In the genomic region with DNA sequence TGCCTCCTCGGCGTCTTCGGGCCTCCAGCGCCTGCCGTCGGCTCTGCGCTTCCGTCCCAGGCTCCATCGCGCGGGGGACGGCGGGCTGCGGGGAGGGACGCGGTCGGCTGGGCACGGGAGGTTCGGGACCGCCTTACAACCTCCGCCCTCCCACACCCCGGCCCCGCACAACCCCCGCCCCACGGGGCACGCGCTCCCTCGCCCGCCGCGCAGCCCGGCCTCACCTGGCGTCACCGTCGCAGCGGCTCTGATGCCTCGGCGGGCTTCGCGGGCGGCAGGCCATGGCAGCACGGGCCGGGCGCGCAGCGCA, we compare ENCODE assay signal across 8 cellular contexts. TPM values are rescaled to one million over a fixed set of nuclear protein-coding genes. Genes with fewer than 3 reads are reported as not detected.
A peak's percentile ranks its signal among the peaks of the same experiment; 100 is the strongest.
DNase-seq lines count a peak whose midpoint lies in the region; ATAC-seq and TF ChIP-seq lines count a peak whose summit lies in the region.

No MANE protein-coding gene starts in this region.

- peak; percentile 30 to 34 for ATAC-seq in right cardiac atrium
- no peak for ATAC-seq in stimulated activated effector memory CD8-positive, alpha-beta T cell treated with anti-CD3 and anti-CD28 coated beads, Interleukin-12 subunit alpha, Interleukin-12 subunit beta, amount 100 ng/mL, for 72 hours

- no peak for TF ChIP-seq CTCF in HEK293 (tag by site-specific recombination; IDR thresholded peaks at IDR 0.05)

- no peaks in the 10 kb centered on the region for H3K9me3 Mint-ChIP-seq in activated CD4-positive, alpha-beta memory T cell treated with anti-CD3 and anti-CD28 coated beads for 36 hours
- H3K9me3 Mint-ChIP-seq in stimulated activated effector memory CD8-positive, alpha-beta T cell treated with anti-CD3 and anti-CD28 coated beads, Interleukin-12 subunit alpha, Interleukin-12 subunit beta, amount 100 ng/mL, for 72 hours: no peaks in the 10 kb centered on the region
- no peaks in the 10 kb centered on the region for H3K9me3 Mint-ChIP-seq in immature natural killer cell

- no peak overlapping the region for H3K27ac Mint-ChIP-seq in activated CD4-positive, alpha-beta memory T cell treated with anti-CD3 and anti-CD28 coated beads for 36 hours
- H3K27ac Mint-ChIP-seq in stimulated activated effector memory CD8-positive, alpha-beta T cell treated with anti-CD3 and anti-CD28 coated beads, Interleukin-12 subunit alpha, Interleukin-12 subunit beta, amount 100 ng/mL, for 72 hours: peak overlapping the region; percentile 94
- H3K27ac Mint-ChIP-seq in immature natural killer cell: peak overlapping the region in 1 of 6 donors; percentile 91

- CTCF ChIA-PET in HEK293 (lab: Yijun Ruan, JAX): interaction anchor here (1.1 to 3.4 kb wide), 2 partner anchors 19 kb away, joined by 4 to 14 read pairs; no protein-coding TSS in a partner anchor
- CTCF ChIA-PET in activated CD4-positive, alpha-beta memory T cell treated with anti-CD3 and anti-CD28 coated beads for 36 hours (lab: Charles Lee): interaction anchor here (0.7 to 15.6 kb wide), 7 partner anchors 9 to 97 kb away, joined by 3 to 203 read pairs (median 3); a partner anchor contains a TSS

- no peaks in the 10 kb centered on the region for H3K9me3 ChIP-seq in BLaER1 treated with 17β-estradiol and CSF1 and Interleukin-3, amounts not matched to agents 10 nM and 100 nM (replicated peaks in 1 of 11)
- H3K9me3 ChIP-seq in HEK293 (ENCODE audit: control insufficient read depth, insufficient read depth, low read depth, low read length) (no peaks in the 10 kb centered on the region), right cardiac atrium (ENCODE audit: control insufficient read depth, low read length) (no peaks in the 10 kb centered on the region)

- peaks cover 15 to 52% (median 41%) of the 10 kb centered on the region in 11 experiments; a peak in 20 of 22 replicates for H3K36me3 ChIP-seq in BLaER1 treated with 17β-estradiol and CSF1 and Interleukin-3, amounts not matched to agents 10 nM and 100 nM
- H3K36me3 ChIP-seq in HEK293 (ENCODE audit: control insufficient read depth in 2 of 2, insufficient read depth in 1 of 2, low read length in 2 of 2): peaks cover 0 to 48% of the 10 kb centered on the region in 2 experiments; a peak in 2 of 3 replicates

- H3K4me1 Mint-ChIP-seq in activated CD4-positive, alpha-beta memory T cell treated with anti-CD3 and anti-CD28 coated beads for 36 hours (ENCODE audit: low read depth): peaks cover 61% of the 10 kb centered on the region
- H3K4me1 Mint-ChIP-seq in stimulated activated effector memory CD8-positive, alpha-beta T cell treated with anti-CD3 and anti-CD28 coated beads, Interleukin-12 subunit alpha, Interleukin-12 subunit beta, amount 100 ng/mL, for 72 hours: peaks cover 59% of the 10 kb centered on the region
- peaks cover 57 to 66% of the 10 kb centered on the region in 2 donors for H3K4me1 Mint-ChIP-seq in immature natural killer cell

- peak overlapping the region; percentile 89 for H3K4me3 Mint-ChIP-seq in activated CD4-positive, alpha-beta memory T cell treated with anti-CD3 and anti-CD28 coated beads for 36 hours
- peak overlapping the region; percentile 98 for H3K4me3 Mint-ChIP-seq in stimulated activated effector memory CD8-positive, alpha-beta T cell treated with anti-CD3 and anti-CD28 coated beads, Interleukin-12 subunit alpha, Interleukin-12 subunit beta, amount 100 ng/mL, for 72 hours
- H3K4me3 Mint-ChIP-seq in immature natural killer cell: peak overlapping the region in 2 of 5 donors; percentile 91 to 97

- H3K27me3 Mint-ChIP-seq in activated CD4-positive, alpha-beta memory T cell treated with anti-CD3 and anti-CD28 coated beads for 36 hours: no peaks in the 10 kb centered on the region
- peaks cover 5 to 16% (median 13%) of the 10 kb centered on the region in 3 donors for H3K27me3 Mint-ChIP-seq in immature natural killer cell (ENCODE audit: low read depth in 3 of 3)

- POLR2A ChIA-PET in HEK293 (lab: Yijun Ruan, JAX): interaction anchor here (0.5 to 1.8 kb wide), 10 partner anchors 10 to 457 kb away, joined by 3 to 44 read pairs (median 3); a partner anchor contains a TSS
- POLR2A ChIA-PET in activated CD4-positive, alpha-beta memory T cell treated with anti-CD3 and anti-CD28 coated beads for 36 hours (lab: Charles Lee): interaction anchor here (1.1 to 3.4 kb wide), 6 partner anchors 10 to 159 kb away, joined by 3 to 56 read pairs (median 6); a partner anchor contains a TSS

- peak overlapping the region; percentile 96 to 100 (median 99) for H3K9ac ChIP-seq in BLaER1 treated with 17β-estradiol and CSF1 and Interleukin-3, amounts not matched to agents 10 nM and 100 nM

- H3K27ac ChIP-seq in BLaER1 treated with 17β-estradiol and CSF1 and Interleukin-3, amounts not matched to agents 10 nM and 100 nM: peak overlapping the region; percentile 98 to 100 (median 100)
- H3K27ac ChIP-seq in HEK293 (ENCODE audit: extremely low read depth, low read depth, low read length): peak overlapping the region; percentile 99
- peak overlapping the region; percentile 91 for H3K27ac ChIP-seq in right cardiac atrium (ENCODE audit: low read length)

- intact Hi-C loops in activated CD4-positive, alpha-beta memory T cell treated with anti-CD3 and anti-CD28 coated beads for 36 hours (cut with micrococcal nuclease): loop anchor here (1.0 to 2.0 kb wide), 5 partner anchors 9 to 365 kb away; a partner anchor contains a TSS
- intact Hi-C loops in right cardiac atrium (cut with DNase I): no loop called here

- H3K4me1 ChIP-seq in BLaER1 treated with 17β-estradiol and CSF1 and Interleukin-3, amounts not matched to agents 10 nM and 100 nM: peaks cover 67 to 77% (median 71%) of the 10 kb centered on the region in 10 experiments
- H3K4me1 ChIP-seq in HEK293 (ENCODE audit: control insufficient read depth, insufficient read depth, low read length) (no peaks in the 10 kb centered on the region), right cardiac atrium (ENCODE audit: control insufficient read depth, insufficient read depth, low read length) (peaks cover 9% of the 10 kb centered on the region)

- H3K36me3 Mint-ChIP-seq in activated CD4-positive, alpha-beta memory T cell treated with anti-CD3 and anti-CD28 coated beads for 36 hours: peaks cover 51% of the 10 kb centered on the region
- H3K36me3 Mint-ChIP-seq in stimulated activated effector memory CD8-positive, alpha-beta T cell treated with anti-CD3 and anti-CD28 coated beads, Interleukin-12 subunit alpha, Interleukin-12 subunit beta, amount 100 ng/mL, for 72 hours: peaks cover 87% of the 10 kb centered on the region
- no peaks in the 10 kb centered on the region for H3K36me3 Mint-ChIP-seq in immature natural killer cell

- H4K20me1 ChIP-seq in BLaER1 treated with 17β-estradiol and CSF1 and Interleukin-3, amounts not matched to agents 10 nM and 100 nM: peaks cover 54 to 89% (median 72%) of the 10 kb centered on the region in 11 experiments; a peak in 21 of 22 replicates

- DNase-seq in activated CD4-positive, alpha-beta memory T cell treated with anti-CD3 and anti-CD28 coated beads for 36 hours: no peak
- DNase-seq in right cardiac atrium (peak in 1 of 3 donors; percentile 50), epidermal melanocyte (ENCODE audit: insufficient read length, low spot score) (no peak), immature natural killer cell (no peak), NCI-H446 treated with DMSO at 0.1 percent for 48 hours (lab: John Stamatoyannopoulos, UW) (no peak)
- DNase-seq in stimulated activated effector memory CD8-positive, alpha-beta T cell treated with anti-CD3 and anti-CD28 coated beads, Interleukin-12 subunit alpha, Interleukin-12 subunit beta, amount 100 ng/mL, for 72 hours (ENCODE audit: low spot score in 2 of 2): no peak

- H3K27me3 ChIP-seq in BLaER1 treated with 17β-estradiol and CSF1 and Interleukin-3, amounts not matched to agents 10 nM and 100 nM: no peaks in the 10 kb centered on the region
- H3K27me3 ChIP-seq in right cardiac atrium (ENCODE audit: control insufficient read depth, insufficient read depth): no peaks in the 10 kb centered on the region

- peak overlapping the region; percentile 83 to 100 (median 98) for H3K4me2 ChIP-seq in BLaER1 treated with 17β-estradiol and CSF1 and Interleukin-3, amounts not matched to agents 10 nM and 100 nM

- peak overlapping the region; percentile 72 to 99 (median 94) for H3K4me3 ChIP-seq in BLaER1 treated with 17β-estradiol and CSF1 and Interleukin-3, amounts not matched to agents 10 nM and 100 nM
- peak overlapping the region; percentile 85 for H3K4me3 ChIP-seq in HEK293 (ENCODE audit: low read depth, low read length)
- H3K4me3 ChIP-seq in right cardiac atrium (ENCODE audit: low read length): peak overlapping the region; percentile 56

- under 1% methylated on average over 46 of the region's 46 CpGs for WGBS in right cardiac atrium

TF ChIP-seq in HEK293, 187 proteins besides CTCF, POLR2A, EP300 and RAD21 (continues in another document):
- TF ChIP-seq SP2 (tag by site-specific recombination; IDR thresholded peaks at IDR 0.05): peak; percentile 14; the same call in 1 of the 2 replicates
- peak; percentile 65; the same call in 1 of the 2 replicates for TF ChIP-seq ZNF76 (tag by site-specific recombination; IDR thresholded peaks at IDR 0.05; ENCODE audit: borderline replicate concordance, low read depth)
- TF ChIP-seq ZNF394 (tag by site-specific recombination; IDR thresholded peaks at IDR 0.05; ENCODE audit: borderline replicate concordance): no peak
- TF ChIP-seq, protein P1, sequence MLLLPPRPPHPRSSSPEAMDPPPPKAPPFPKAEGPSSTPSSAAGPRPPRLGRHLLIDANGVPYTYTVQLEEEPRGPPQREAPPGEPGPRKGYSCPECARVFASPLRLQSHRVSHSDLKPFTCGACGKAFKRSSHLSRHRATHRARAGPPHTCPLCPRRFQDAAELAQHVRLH (tag by site-specific recombination; IDR thresholded peaks at IDR 0.05): no peak
- TF ChIP-seq ZNF221 (tag by site-specific recombination; IDR thresholded peaks at IDR 0.05; ENCODE audit: borderline replicate concordance): no peak

RNA-seq across cellular contexts. Expression of a gene that starts 0.3 kb away (rescaled TPM):
- total RNA-seq in activated CD4-positive, alpha-beta memory T cell treated with anti-CD3 and anti-CD28 coated beads for 36 hours: 100 to 1,000 TPM; 103 to 106 TPM
- total RNA-seq in right cardiac atrium: 10 to 100 TPM; 13.4 to 16.1 (median 14.8) TPM
- 12.2 TPM for polyA plus RNA-seq in right cardiac atrium
- polyA plus RNA-seq in immature natural killer cell: 10 to 100 TPM; 59.0 to 71.6 (median 61.7) TPM

RNA-seq across cellular contexts. Expression of a gene that starts 9.3 kb away (rescaled TPM):
- 10 to 100 TPM; 16.2 to 18.1 TPM for total RNA-seq in activated CD4-positive, alpha-beta memory T cell treated with anti-CD3 and anti-CD28 coated beads for 36 hours
- 10 to 100 TPM; 43.0 to 59.2 (median 48.0) TPM for total RNA-seq in right cardiac atrium
- polyA plus RNA-seq in right cardiac atrium (59.1 TPM), immature natural killer cell (10 to 100 TPM; 25.5 to 37.9 (median 37.3) TPM)

RNA-seq across cellular contexts. Expression of a gene that starts 9.5 kb away (rescaled TPM):
- total RNA-seq in activated CD4-positive, alpha-beta memory T cell treated with anti-CD3 and anti-CD28 coated beads for 36 hours: 100 to 1,000 TPM; 194 to 201 TPM
- 10 to 100 TPM in 1 of 4 donors, 1 to 10 TPM in 3; 4.1 to 10.8 (median 6.5) TPM for total RNA-seq in right cardiac atrium
- polyA plus RNA-seq in right cardiac atrium (6.3 TPM), immature natural killer cell (10 to 100 TPM in 1 of 3 donors, 1 to 10 TPM in 2; 5.0 to 11.9 (median 7.3) TPM)

RNA-seq across cellular contexts. Expression of a gene that starts 27.7 kb away (rescaled TPM):
- 1 to 10 TPM; 1.3 to 1.4 TPM for total RNA-seq in activated CD4-positive, alpha-beta memory T cell treated with anti-CD3 and anti-CD28 coated beads for 36 hours
- 1 to 10 TPM; 1.1 to 1.6 (median 1.1) TPM for total RNA-seq in right cardiac atrium
- polyA plus RNA-seq in right cardiac atrium (1.4 TPM), immature natural killer cell (1 to 10 TPM in 1 of 3 donors, under 1 TPM in 2; 0.38 to 2.6 (median 0.83) TPM)

Comparison
In these comparisons a context has a peak if more than half of its experiments do, and no peak if none do; other contexts are left out.
1. RNA of a gene that starts 0.3 kb away (total RNA-seq): 103 to 106 TPM in activated CD4-positive, alpha-beta memory T cell treated with anti-CD3 and anti-CD28 coated beads for 36 hours; 13.4 to 16.1 TPM in right cardiac atrium; every median in the first group is over 4 times any median in the second.
2. RNA of a gene that starts 9.5 kb away (total RNA-seq): 194 to 201 TPM in activated CD4-positive, alpha-beta memory T cell treated with anti-CD3 and anti-CD28 coated beads for 36 hours; 4.1 to 10.8 TPM in right cardiac atrium; every median in the first group is over 10 times any median in the second.
3. Peak in every context shown above with its lines, with median percentiles within 50 percentile points of each other: H3K27ac ChIP-seq and H3K4me3 ChIP-seq.